ENCODE assay signal across 1 cellular context in genomic region chr2:120552800-120553471, GRCh38.
A peak's percentile ranks its signal among the peaks of the same experiment; 100 is the strongest.
TF ChIP-seq lines count a peak whose summit lies in the region.

No MANE protein-coding gene starts in this region.

TF ChIP-seq in HepG2, 621 proteins besides CTCF, POLR2A, EP300 and RAD21 (continued from another document and continues in another):
- no peak for TF ChIP-seq ZNF512B (CRISPR knock-in tag; IDR thresholded peaks at IDR 0.05; ENCODE audit: borderline replicate concordance)
- TF ChIP-seq KAT7 (CRISPR knock-in tag; IDR thresholded peaks at IDR 0.05; ENCODE audit: borderline replicate concordance) = no peak; the same call in 1 of the 2 replicates
- TF ChIP-seq ZNF468 (CRISPR knock-in tag; IDR thresholded peaks at IDR 0.05) = no peak
- no peak for TF ChIP-seq LRRFIP1 (CRISPR knock-in tag; conservative IDR thresholded peaks at IDR 0.05)
- TF ChIP-seq NCOA1 (CRISPR knock-in tag; IDR thresholded peaks at IDR 0.05) = no peak
- no peak for TF ChIP-seq NKX3-1 (CRISPR knock-in tag; IDR thresholded peaks at IDR 0.05)
- TF ChIP-seq THAP9 (CRISPR knock-in tag; IDR thresholded peaks at IDR 0.05; ENCODE audit: borderline replicate concordance) = 0 out of 2 replicates have a peak, but pooled peaks have one; percentile 63
- peak; percentile 55; the same call in 1 of the 2 replicates for TF ChIP-seq ZBTB4 (CRISPR knock-in tag; IDR thresholded peaks at IDR 0.05; ENCODE audit: borderline replicate concordance)
- TF ChIP-seq GMEB1 (CRISPR knock-in tag; IDR thresholded peaks at IDR 0.05; ENCODE audit: borderline replicate concordance) = peak; percentile 34; the same call in 1 of the 2 replicates
- TF ChIP-seq ZNF343 (CRISPR knock-in tag; IDR thresholded peaks at IDR 0.05) = peak; percentile 75; the same call in 1 of the 2 replicates
- TF ChIP-seq HMGXB4 (CRISPR knock-in tag; IDR thresholded peaks at IDR 0.05; ENCODE audit: borderline replicate concordance in 1 of 2, low read depth in 1 of 2) = peak; percentile 88 to 96
- no peak for TF ChIP-seq SP1 (IDR thresholded peaks at IDR 0.05)
- TF ChIP-seq SP1 (CRISPR knock-in tag; IDR thresholded peaks at IDR 0.05) = peak; percentile 88
- TF ChIP-seq MIXL1 (CRISPR knock-in tag; IDR thresholded peaks at IDR 0.05) = peak; percentile 66
- TF ChIP-seq PAX8 (CRISPR knock-in tag; IDR thresholded peaks at IDR 0.05; ENCODE audit: borderline replicate concordance) = 0 out of 2 replicates have a peak, but pooled peaks have one; percentile 48
- peak; percentile 82 for TF ChIP-seq IRF9 (CRISPR knock-in tag; IDR thresholded peaks at IDR 0.05; ENCODE audit: borderline replicate concordance)
- TF ChIP-seq GATAD1 (CRISPR knock-in tag; IDR thresholded peaks at IDR 0.05) = peak; percentile 78
- TF ChIP-seq ZNF337 (CRISPR knock-in tag; IDR thresholded peaks at IDR 0.05; ENCODE audit: borderline replicate concordance, low read depth) = no peak
- no peak for TF ChIP-seq ZHX2 (IDR thresholded peaks at IDR 0.05; ENCODE audit: low read depth)
- no peak for TF ChIP-seq ZHX2 (CRISPR knock-in tag; IDR thresholded peaks at IDR 0.05; ENCODE audit: borderline replicate concordance)
- no peak for TF ChIP-seq MTF1 (CRISPR knock-in tag; IDR thresholded peaks at IDR 0.05)
- TF ChIP-seq ZFP36L2 (CRISPR knock-in tag; IDR thresholded peaks at IDR 0.05) = no peak
- TF ChIP-seq ZBTB1 (CRISPR knock-in tag; IDR thresholded peaks at IDR 0.05; ENCODE audit: borderline replicate concordance) = no peak
- no peak for TF ChIP-seq TERF1 (CRISPR knock-in tag; IDR thresholded peaks at IDR 0.05)
- TF ChIP-seq ZNF619 (CRISPR knock-in tag; IDR thresholded peaks at IDR 0.05) = peak; percentile 87; the same call in 1 of the 2 replicates
- TF ChIP-seq KDM6A (CRISPR knock-in tag; IDR thresholded peaks at IDR 0.05; ENCODE audit: low read depth) = peak; percentile 31; the same call in 1 of the 2 replicates
